In the genomic region with DNA sequence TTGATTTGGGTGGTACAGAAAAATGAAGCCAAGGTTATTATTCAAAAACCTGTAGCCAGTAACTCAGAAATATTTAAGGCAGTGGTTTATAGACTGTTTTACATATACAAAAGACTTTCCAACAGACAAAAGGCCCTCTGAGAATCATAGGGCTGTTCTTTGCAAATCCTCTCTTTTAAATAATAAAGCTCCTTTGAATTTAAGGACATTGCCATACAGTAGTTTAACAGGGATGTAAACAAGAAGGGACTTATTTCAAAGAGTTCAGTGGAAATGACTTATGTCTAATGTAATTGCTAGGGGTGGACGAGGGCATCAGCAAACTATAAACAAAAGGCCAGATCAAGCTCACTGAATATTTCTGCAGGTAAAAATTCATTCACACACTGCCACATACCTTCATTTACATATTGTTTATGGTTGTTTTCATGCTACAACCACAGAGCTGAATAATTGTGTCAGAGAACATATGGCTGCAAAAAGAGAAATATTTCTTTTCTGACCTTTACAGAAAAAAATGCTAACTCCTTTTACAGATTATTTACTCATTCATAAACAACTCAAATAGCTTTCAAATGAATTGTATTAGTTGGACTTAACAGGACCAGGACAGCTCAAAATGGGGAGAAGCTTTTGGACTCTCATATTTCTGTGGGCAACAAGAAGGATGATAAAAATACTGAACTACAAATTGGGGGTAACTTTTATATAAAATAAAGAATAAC, we compare ENCODE assay signal across 15 cellular contexts.
A peak's percentile ranks its signal among the peaks of the same experiment; 100 is the strongest.
DNase-seq lines count a peak whose midpoint lies in the region; ATAC-seq and TF ChIP-seq lines count a peak whose summit lies in the region.
"Had no signal": no experiment of that assay in that cellular context is flagged by ENCODE, and none has a peak within 500 bp of the region (broad histone marks: within the 10 kb centered on the region; RNA-seq: fewer than 3 reads in every experiment).

No MANE protein-coding gene starts in this region.

- TF ChIP-seq RAD21 in SK-N-SH (IDR thresholded peaks at IDR 0.05; ENCODE audit: low read length) (no peak), IMR-90 (IDR thresholded peaks at IDR 0.05; ENCODE audit: low read length) (no peak)

- peak overlapping the region; percentile 97 for H2BK120ac ChIP-seq in IMR-90 (ENCODE audit: low read depth, low read length)

- H3K9me2 ChIP-seq in SK-N-SH, result no peaks in the 10 kb centered on the region

- H3K36me3 ChIP-seq in SK-N-SH (replicated peaks in 1 of 2; ENCODE audit: control insufficient read depth in 1 of 2, insufficient read depth in 2 of 2, low read length in 1 of 2) (no peaks in the 10 kb centered on the region), IMR-90 (ENCODE audit: control insufficient read depth, insufficient read depth, low read length) (no peaks in the 10 kb centered on the region), skeletal muscle satellite cell (ENCODE audit: insufficient read depth, low read length) (no peaks in the 10 kb centered on the region)

- CTCF ChIA-PET in SK-N-SH (lab: Yijun Ruan, JAX) (no interaction called here), IMR-90 (lab: Yijun Ruan, JAX) (no interaction called here), GM10248 (lab: Yijun Ruan, JAX) (interaction anchor here (1.3 kb wide), 1 partner anchor 12 kb away, joined by 3 read pairs; no protein-coding TSS in a partner anchor)

- peaks cover 1% of the 10 kb centered on the region for H3K36me3 Mint-ChIP-seq in chondrocyte (ENCODE audit: low read depth)
- H3K36me3 Mint-ChIP-seq: CD14-positive monocyte had no signal

- no peak overlapping the region for H2AK5ac ChIP-seq in IMR-90 (ENCODE audit: low read depth, low read length)

- no peak for TF ChIP-seq CTCF in SK-N-SH (IDR thresholded peaks at IDR 0.05)
- no peak for TF ChIP-seq CTCF in IMR-90 (conservative IDR thresholded peaks at IDR 0.05; ENCODE audit: low read depth, low read length)
- no peak for TF ChIP-seq CTCF in chondrocyte (IDR thresholded peaks at IDR 0.05)
- TF ChIP-seq CTCF in GM10248 (IDR thresholded peaks at IDR 0.05; ENCODE audit: control extremely low read depth, extremely low read depth, low read depth, missing control alignments), result no peak

- no peak for DNase-seq in SK-N-SH
- DNase-seq in IMR-90, result peak; percentile 63
- DNase-seq in chondrocyte (ENCODE audit: low spot score), result no peak
- DNase-seq in Kasumi-1 (lab: John Stamatoyannopoulos, UW), result no peak
- DNase-seq in GM10248 (ENCODE audit: extremely low spot score), result no peak
- DNase-seq: Caco-2, NCI-H146, NCI-H2081 treated with DMSO at 0.1 percent for 48 hours, NCI-H226, PC-9 had no signal

- dilution Hi-C loops in IMR-90 (cut with HindIII; ENCODE audit: low sequenced_read_pairs, unreplicated experiment), result no loop called here

- H3K4me2 ChIP-seq in SK-N-SH, result peak overlapping the region; percentile 15; the same call in 1 of the 2 replicates
- H3K4me2 ChIP-seq in IMR-90 (ENCODE audit: low read depth, low read length), result peak overlapping the region; percentile 79; the same call in 1 of the 2 replicates
- no peak overlapping the region for H3K4me2 ChIP-seq in skeletal muscle satellite cell (ENCODE audit: low read length)
- H3K4me2 ChIP-seq: PC-9 had no signal

- peak overlapping the region; percentile 97; the same call in 1 of the 3 replicates for H2BK15ac ChIP-seq in IMR-90 (ENCODE audit: low read depth, low read length)

- H4K20me1 ChIP-seq in SK-N-SH (ENCODE audit: insufficient read depth) (no peaks in the 10 kb centered on the region), IMR-90 (ENCODE audit: insufficient read depth, low read length) (no peaks in the 10 kb centered on the region)

- peak overlapping the region; percentile 16 to 84; a peak in 3 of 4 replicates for H4K8ac ChIP-seq in IMR-90 (ENCODE audit: low read depth in 2 of 2, low read length in 2 of 2)

- no peaks in the 10 kb centered on the region for H3K27me3 ChIP-seq in SK-N-SH (ENCODE audit: insufficient read depth)
- H3K27me3 ChIP-seq in IMR-90 (ENCODE audit: control insufficient read depth, insufficient read depth, low read length), result no peaks in the 10 kb centered on the region
- no peaks in the 10 kb centered on the region for H3K27me3 ChIP-seq in skeletal muscle satellite cell (ENCODE audit: control insufficient read depth, insufficient read depth, low read length)

- H3K9ac ChIP-seq in SK-N-SH (no peak overlapping the region), IMR-90 (ENCODE audit: low read depth, low read length) (no peak overlapping the region; the same call in 1 of the 2 replicates), skeletal muscle satellite cell (ENCODE audit: low read depth, low read length) (peak overlapping the region; percentile 53)

- peak overlapping the region; percentile 82; the same call in 1 of the 2 replicates for H4K5ac ChIP-seq in IMR-90 (ENCODE audit: low read depth, low read length)

- H3K4me3 ChIP-seq in SK-N-SH (ENCODE audit: low read depth in 2 of 2, low read length in 1 of 2) (no peak overlapping the region), IMR-90 (ENCODE audit: insufficient read depth, low read depth, low read length) (no peak overlapping the region), skeletal muscle satellite cell (ENCODE audit: low read length) (no peak overlapping the region)
- H3K4me3 ChIP-seq: PC-9 had no signal

- H3K4ac ChIP-seq in IMR-90 (ENCODE audit: low read depth, low read length), result peak overlapping the region; percentile 95; the same call in 1 of the 2 replicates

- H2BK5ac ChIP-seq in IMR-90 (ENCODE audit: low read depth, low read length, poor library complexity, severe bottlenecking), result peak overlapping the region; percentile 98

- no peak overlapping the region for H2AK9ac ChIP-seq in IMR-90 (replicated peaks; ENCODE audit: low read depth, low read length, poor library complexity)

- peak overlapping the region; percentile 96; the same call in 1 of the 2 replicates for H3K18ac ChIP-seq in IMR-90 (ENCODE audit: low read depth, low read length)

- no peak; the same call in 1 of the 3 replicates for ATAC-seq in SK-N-SH treated with all-trans-retinoic acid at 6 μM for 48 hours
- peak; percentile 72 for ATAC-seq in IMR-90 (ENCODE audit: low read depth)
- no peak for ATAC-seq in GM21786 (IDR thresholded peaks at IDR 0.05; ENCODE audit: unreplicated experiment)

- no peak overlapping the region for H3K4me3 Mint-ChIP-seq in chondrocyte (ENCODE audit: unreplicated experiment)
- H3K4me3 Mint-ChIP-seq: CD14-positive monocyte had no signal

- no peak for TF ChIP-seq EP300 in SK-N-SH (IDR thresholded peaks at IDR 0.05; ENCODE audit: borderline replicate concordance in 1 of 2, low read depth in 1 of 2, low read length in 1 of 2)

- H3K9me1 ChIP-seq in IMR-90 (ENCODE audit: insufficient read depth, low read length), result peaks cover 1% of the 10 kb centered on the region; the same call in 1 of the 2 replicates

- peak overlapping the region; percentile 9 for H3K27ac Mint-ChIP-seq in chondrocyte (ENCODE audit: unreplicated experiment)
- H3K27ac Mint-ChIP-seq: CD14-positive monocyte had no signal

- H4K91ac ChIP-seq in IMR-90 (ENCODE audit: insufficient read depth, low read depth, low read length), result peak overlapping the region; percentile 57; the same call in 1 of the 2 replicates

- no TSS peak for BruUV-seq in IMR-90 (replicated peaks; lab: Mats Ljungman, UMichigan)

- H3F3A ChIP-seq in SK-N-SH (replicated peaks; ENCODE audit: insufficient read depth), result peaks cover 26% of the 10 kb centered on the region

- 0 out of 2 replicates have a peak overlapping the region, but pooled peaks have one; percentile 34 for H3K14ac ChIP-seq in IMR-90 (replicated peaks; ENCODE audit: low read depth, low read length)

- intact Hi-C loops in IMR-90 (cut with micrococcal nuclease), result loop anchor here (5.0 to 10.0 kb wide), 2 partner anchors 472 to 569 kb away; no protein-coding TSS in a partner anchor

- POLR2A ChIA-PET in SK-N-SH (lab: Yijun Ruan, JAX), result no interaction called here
- POLR2A ChIA-PET in IMR-90 (lab: Charles Lee; ENCODE audit: unreplicated experiment), result interaction anchor here (0.6 kb wide), 1 partner anchor 349 kb away, joined by 10 read pairs; no protein-coding TSS in a partner anchor
- POLR2A ChIA-PET in GM10248 (lab: Yijun Ruan, JAX), result no interaction called here

- peak overlapping the region; percentile 46; the same call in 1 of the 2 replicates for H3K56ac ChIP-seq in IMR-90 (ENCODE audit: extremely low read depth, insufficient read depth, low read length)

- TF ChIP-seq POLR2A in IMR-90 (IDR thresholded peaks at IDR 0.05; ENCODE audit: low read depth, low read length), result no peak

- H3K23ac ChIP-seq in IMR-90 (ENCODE audit: low read depth, low read length), result peak overlapping the region; percentile 99; the same call in 1 of the 2 replicates

- 50% methylated on average over 1 of the region's 1 CpG for WGBS in SK-N-SH (ENCODE audit: low lambda C conversion rate)
- no CpG with 5 or more reads among the region's 1 CpG for WGBS in IMR-90 (ENCODE audit: extremely low coverage in 2 of 2, insufficient read length in 1 of 2), 2 experiments

- peak overlapping the region; percentile 72; the same call in 1 of the 2 replicates for H2AFZ ChIP-seq in SK-N-SH (ENCODE audit: low read depth)
- no peak overlapping the region for H2AFZ ChIP-seq in IMR-90 (replicated peaks; ENCODE audit: low read length, poor library complexity)
- H2AFZ ChIP-seq: PC-9 had no signal

- in situ Hi-C loops in IMR-90 (cut with MboI; ENCODE audit: low sequenced_read_pairs), result no loop called here

- peak overlapping the region; percentile 100; the same call in 1 of the 2 replicates for H2BK20ac ChIP-seq in IMR-90 (ENCODE audit: low read depth, low read length)

- H3K79me2 ChIP-seq in SK-N-SH (ENCODE audit: insufficient read depth), result no peaks in the 10 kb centered on the region

- H3K4me1 ChIP-seq in SK-N-SH (ENCODE audit: control insufficient read depth in 1 of 2, insufficient read depth in 2 of 2, low read depth in 1 of 2, low read length in 1 of 2) (peaks cover 0 to 18% of the 10 kb centered on the region in 2 experiments; a peak in 3 of 4 replicates), IMR-90 (ENCODE audit: control insufficient read depth, insufficient read depth, low read length) (peaks cover 15% of the 10 kb centered on the region; the same call in 1 of the 2 replicates), skeletal muscle satellite cell (ENCODE audit: control insufficient read depth, insufficient read depth, low read length) (peaks cover 46% of the 10 kb centered on the region)
- H3K4me1 ChIP-seq: Caco-2 had no signal

- peaks cover 39% of the 10 kb centered on the region for H3K4me1 Mint-ChIP-seq in chondrocyte (ENCODE audit: low read depth)
- H3K4me1 Mint-ChIP-seq: CD14-positive monocyte had no signal

- H3K9me3 ChIP-seq in SK-N-SH, result no peaks in the 10 kb centered on the region
- no peaks in the 10 kb centered on the region; the same call in 1 of the 2 replicates for H3K9me3 ChIP-seq in IMR-90 (ENCODE audit: control insufficient read depth, insufficient read depth, low read length)
- H3K9me3 ChIP-seq in skeletal muscle satellite cell (replicated peaks; ENCODE audit: low read length), result peaks cover 10% of the 10 kb centered on the region
- H3K9me3 ChIP-seq: Caco-2 had no signal

- H3K27ac ChIP-seq in SK-N-SH (ENCODE audit: low read depth in 2 of 2, low read length in 1 of 2), result peak overlapping the region; percentile 68 to 73; a peak in 3 of 4 replicates
- peak overlapping the region; percentile 67; the same call in 1 of the 2 replicates for H3K27ac ChIP-seq in IMR-90 (ENCODE audit: insufficient read depth, low read length)
- H3K27ac ChIP-seq: 22Rv1, PC-9 had no signal

- H3K79me1 ChIP-seq in IMR-90 (ENCODE audit: low read depth in 1 of 2, low read length in 2 of 2), result no peaks in the 10 kb centered on the region

- H3K27me3 Mint-ChIP-seq in chondrocyte (ENCODE audit: low read depth), result no peaks in the 10 kb centered on the region

- peaks cover 14% of the 10 kb centered on the region for H3K9me3 Mint-ChIP-seq in chondrocyte (ENCODE audit: low read depth)
